11 cellular contexts compared by ENCODE assay signal in genomic region chr7:27205325-27206280, GRCh38. TPM values are rescaled to one million over a fixed set of nuclear protein-coding genes. Genes with fewer than 3 reads are reported as not detected.
DNase-seq lines count a peak whose midpoint lies in the region; ATAC-seq and TF ChIP-seq lines count a peak whose summit lies in the region.
"Had no signal": no experiment of that assay in that cellular context is flagged by ENCODE, and none has a peak within 500 bp of the region (broad histone marks: within the 10 kb centered on the region; RNA-seq: fewer than 3 reads in every experiment).

No MANE protein-coding gene starts in this region.

- H3K27me3 ChIP-seq in ACC112 (ENCODE audit: insufficient read depth, low read length) (peaks cover 75% of the 10 kb centered on the region), esophagus squamous epithelium (peaks cover 35 to 100% (median 70%) of the 10 kb centered on the region in 4 donors)

- ATAC-seq in T-cell (replicated peaks in 1 of 4): no peak
- ATAC-seq: left lobe of liver had no signal

- no peak overlapping the region for H2AFZ ChIP-seq in ACC112 (ENCODE audit: low read length, unreplicated experiment)

- H3K9me3 Mint-ChIP-seq in Calu3 (ENCODE audit: low read depth, unreplicated experiment): no peaks in the 10 kb centered on the region
- H3K9me3 Mint-ChIP-seq in nephron progenitor cell: no peaks in the 10 kb centered on the region
- H3K9me3 Mint-ChIP-seq in T-cell: no peaks in the 10 kb centered on the region

- H3K27me3 Mint-ChIP-seq in Calu3 (ENCODE audit: unreplicated experiment): peaks cover 56% of the 10 kb centered on the region
- H3K27me3 Mint-ChIP-seq in nephron progenitor cell (ENCODE audit: low read depth, poor library complexity): peaks cover 100% of the 10 kb centered on the region
- H3K27me3 Mint-ChIP-seq in T-cell: peaks cover 87 to 94% of the 10 kb centered on the region in 2 donors

- BruUV-seq in Calu3 (replicated peaks; lab: Mats Ljungman, UMichigan): no TSS peak

- TF ChIP-seq CTCF in Calu3 (IDR thresholded peaks at IDR 0.05; ENCODE audit: unreplicated experiment): no peak
- TF ChIP-seq CTCF in coronary artery (IDR thresholded peaks at IDR 0.05): no peak
- TF ChIP-seq CTCF in nephron progenitor cell (IDR thresholded peaks at IDR 0.05): no peak
- no peak for TF ChIP-seq CTCF in esophagus squamous epithelium (IDR thresholded peaks at IDR 0.05)

- H3K4me3 ChIP-seq in ACC112 (ENCODE audit: low read depth, low read length) (peak overlapping the region; percentile 65), coronary artery (peak overlapping the region; percentile 32), esophagus squamous epithelium (peak overlapping the region in 1 of 4 donors; percentile 31)

- intact Hi-C loops in Calu3 (cut with micrococcal nuclease; ENCODE audit: unreplicated experiment) (no loop called here), esophagus squamous epithelium (cut with DNase I) (no loop called here)

- POLR2A ChIA-PET in T-cell (lab: Charles Lee): no interaction called here

- no peaks in the 10 kb centered on the region for H3K9me3 ChIP-seq in esophagus squamous epithelium

- TF ChIP-seq POLR2A in esophagus squamous epithelium (IDR thresholded peaks at IDR 0.05): no peak

- H3K36me3 Mint-ChIP-seq in Calu3 (ENCODE audit: insufficient read depth, unreplicated experiment) (peaks cover 5% of the 10 kb centered on the region), nephron progenitor cell (ENCODE audit: low read depth) (no peaks in the 10 kb centered on the region), T-cell (no peaks in the 10 kb centered on the region)

- H3K79me2 ChIP-seq in ACC112 (ENCODE audit: control insufficient read depth, insufficient read depth, low read length, unreplicated experiment): no peaks in the 10 kb centered on the region

- CTCF ChIA-PET in Calu3 (lab: Charles Lee) (no interaction called here), T-cell (lab: Charles Lee) (interaction anchor here in 1 of 2 donors (0.5 kb wide), 1 partner anchor 59 kb away, joined by 3 read pairs; no protein-coding TSS in a partner anchor)

- H3K36me3 ChIP-seq in ACC112 (ENCODE audit: insufficient read depth, low read length): no peaks in the 10 kb centered on the region
- no peaks in the 10 kb centered on the region for H3K36me3 ChIP-seq in esophagus squamous epithelium

- no peak for DNase-seq in Calu3
- DNase-seq in coronary artery (ENCODE audit: low spot score): no peak
- no peak for DNase-seq in nephron progenitor cell
- no peak for DNase-seq in NCI-H748 treated with DMSO at 0.1 percent for 48 hours (lab: John Stamatoyannopoulos, UW)
- no peak for DNase-seq in esophagus squamous epithelium (lab: John Stamatoyannopoulos, UW)
- no peak for DNase-seq in NCI-H1417 treated with DMSO at 0.1 percent for 48 hours (lab: John Stamatoyannopoulos, UW)
- DNase-seq in T-cell: no peak
- DNase-seq: NCI-H774, SW 1271 had no signal

- H3K4me1 Mint-ChIP-seq in Calu3 (ENCODE audit: low read depth, unreplicated experiment): peaks cover 12% of the 10 kb centered on the region
- peaks cover 29% of the 10 kb centered on the region for H3K4me1 Mint-ChIP-seq in nephron progenitor cell
- peaks cover 40 to 46% (median 41%) of the 10 kb centered on the region in 3 donors for H3K4me1 Mint-ChIP-seq in T-cell

- no peak overlapping the region for H3K27ac Mint-ChIP-seq in Calu3 (ENCODE audit: unreplicated experiment)
- H3K27ac Mint-ChIP-seq in nephron progenitor cell: no peak overlapping the region
- H3K27ac Mint-ChIP-seq in T-cell: peak overlapping the region in 1 of 2 donors; percentile 17

- H3K4me1 ChIP-seq in ACC112 (ENCODE audit: control insufficient read depth, insufficient read depth, low read length, unreplicated experiment): peaks cover 13% of the 10 kb centered on the region
- H3K4me1 ChIP-seq in esophagus squamous epithelium: peaks cover 15 to 34% (median 23%) of the 10 kb centered on the region in 3 donors

- no peak overlapping the region for H3K27ac ChIP-seq in ACC112 (ENCODE audit: low read depth, low read length)
- H3K27ac ChIP-seq in coronary artery: no peak overlapping the region
- no peak overlapping the region for H3K27ac ChIP-seq in esophagus squamous epithelium

- H3K4me3 Mint-ChIP-seq in Calu3 (ENCODE audit: low read depth, unreplicated experiment) (peak overlapping the region; percentile 66), nephron progenitor cell (peak overlapping the region; percentile 57), T-cell (peak overlapping the region in 1 of 3 donors; percentile 57)

- WGBS in esophagus squamous epithelium, 2 donors: 13% methylated on average over 24 to 43 of the region's 52 CpGs

RNA-seq across cellular contexts. Expression of gene HOXA13, which starts 5.7 kb away (rescaled TPM):
- 1.3 and 1.6 TPM in 2 replicates for total RNA-seq in Calu3 (2022)
- not detected for total RNA-seq in esophagus squamous epithelium
- not detected for total RNA-seq in T-cell

RNA-seq across cellular contexts. Expression of gene HOXA11, which starts 20.6 kb away (rescaled TPM):
- total RNA-seq in Calu3 (2022) (0.39 and 0.54 TPM in 2 replicates), esophagus squamous epithelium (not detected), T-cell (not detected)
- total RNA-seq: left lobe of liver had no signal

RNA-seq across cellular contexts. Expression of gene HOXA10, which starts 31.5 kb away (rescaled TPM):
- total RNA-seq in Calu3 (2022) (11.8 and 12.1 TPM in 2 replicates), esophagus squamous epithelium (not detected), T-cell (under 1 TPM in 3 of 5 donors, not detected in 2; 0.36 to 0.75 (median 0.51) TPM)

RNA-seq across cellular contexts. Expression of gene EVX1, which starts 37.0 kb away (rescaled TPM):
- total RNA-seq in Calu3 (2022) (not detected in 2 replicates), esophagus squamous epithelium (not detected), T-cell (under 1 TPM in 1 of 5 donors, not detected in 4; 0.16 TPM)
- total RNA-seq: left lobe of liver had no signal

RNA-seq across cellular contexts. Expression of gene HOXA9, which starts 40.3 kb away (rescaled TPM):
- 1.7 and 2.5 TPM in 2 replicates for total RNA-seq in Calu3 (2022)
- 1 to 10 TPM in 1 of 4 donors, under 1 TPM in 1, not detected in 2; 0.57 to 1.1 TPM for total RNA-seq in esophagus squamous epithelium
- under 1 TPM; 0.57 to 0.95 (median 0.79) TPM for total RNA-seq in T-cell
- total RNA-seq: left lobe of liver had no signal
